In the genomic region with DNA sequence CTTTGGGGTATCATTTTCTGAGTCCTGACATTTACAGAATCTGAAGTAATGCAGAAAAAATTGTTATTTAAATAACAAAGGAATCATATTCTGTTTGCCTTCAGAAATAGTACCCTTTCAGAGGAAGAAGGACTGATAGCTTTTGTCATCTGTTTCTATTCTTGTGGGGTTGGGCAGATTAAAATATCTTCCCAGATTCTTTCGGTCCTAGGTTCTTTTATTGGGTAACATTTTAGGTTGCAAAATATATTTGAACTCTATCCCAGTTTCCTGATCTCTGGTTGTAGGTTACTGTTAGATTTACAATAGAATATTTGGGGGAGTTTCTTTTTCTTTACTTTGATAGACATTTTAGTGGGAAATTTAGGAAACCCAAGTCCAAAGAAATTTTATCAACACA, we compare ENCODE assay signal across 21 cellular contexts.
DNase-seq lines count a peak whose midpoint lies in the region; ATAC-seq, FAIRE-seq and TF ChIP-seq lines count a peak whose summit lies in the region.
"Had no signal": no experiment of that assay in that cellular context is flagged by ENCODE, and none has a peak within 500 bp of the region (broad histone marks: within the 10 kb centered on the region; RNA-seq: fewer than 3 reads in every experiment).

No MANE protein-coding gene starts in this region.

- BruUV-seq in IMR-90 (replicated peaks; lab: Mats Ljungman, UMichigan), result no TSS peak

- no peak overlapping the region for H3T11ph ChIP-seq in H9 (ENCODE audit: low read length)

- peak; percentile 82 for DNase-seq in AG09319 (ENCODE audit: extremely low read depth, low read depth)
- peak; percentile 19 for DNase-seq in IMR-90
- DNase-seq in fibroblast of mammary gland (ENCODE audit: low read depth), result peak; percentile 69
- DNase-seq in gastrocnemius medialis, result no peak
- DNase-seq in NCI-H1105 treated with DMSO at 0.1 percent for 48 hours (lab: John Stamatoyannopoulos, UW), result no peak
- DNase-seq in H9, result no peak
- no peak for DNase-seq in urothelium cell line (ENCODE audit: low spot score)
- DNase-seq: activated naive CD8-positive, alpha-beta T cell treated with anti-CD3 and anti-CD28 coated beads for 36 hours; esophagus squamous epithelium; kidney glomerular epithelial cell; NCI-H187 treated with DMSO at 0.1 percent for 48 hours; NCI-H446; stimulated activated CD4-positive, alpha-beta T cell treated with anti-CD3 and anti-CD28 coated beads, Interleukin-12 subunit alpha, Interleukin-12 subunit beta, amount 100 ng/mL, for 4 hours; T-helper 1 cell; transverse colon; WERI-Rb-1 had no signal

- H3K56ac ChIP-seq in IMR-90 (ENCODE audit: extremely low read depth, insufficient read depth, low read length) (no peak overlapping the region; the same call in 1 of the 2 replicates), H9 (ENCODE audit: insufficient read length, low read depth, low read length) (no peak overlapping the region)

- H3K4ac ChIP-seq in IMR-90 (ENCODE audit: low read depth, low read length), result no peak overlapping the region
- no peak overlapping the region for H3K4ac ChIP-seq in H9 (ENCODE audit: low read depth, low read length)

- peak overlapping the region; percentile 86 for H2BK5ac ChIP-seq in IMR-90 (ENCODE audit: low read depth, low read length, poor library complexity, severe bottlenecking)
- H2BK5ac ChIP-seq in H9 (ENCODE audit: insufficient read length, low read length), result no peak overlapping the region

- in situ Hi-C loops in IMR-90 (cut with MboI; ENCODE audit: low sequenced_read_pairs), result no loop called here
- in situ Hi-C loops in gastrocnemius medialis (cut with MboI; ENCODE audit: low sequenced_read_pairs in 4 of 4), result no loop called here

- H3K4me2 ChIP-seq in IMR-90 (ENCODE audit: low read depth, low read length), result peak overlapping the region; percentile 71; the same call in 1 of the 2 replicates
- no peak overlapping the region for H3K4me2 ChIP-seq in H9 (ENCODE audit: insufficient read depth, insufficient read length, low read length)

- H3K4me3 ChIP-seq in IMR-90 (ENCODE audit: insufficient read depth, low read depth, low read length) (no peak overlapping the region), fibroblast of mammary gland (ENCODE audit: control insufficient read depth, low read depth, low read length) (no peak overlapping the region), gastrocnemius medialis (no peak overlapping the region)
- H3K4me3 ChIP-seq: cardiac muscle cell, esophagus squamous epithelium, prostate gland, transverse colon had no signal

- H2AK9ac ChIP-seq in IMR-90 (replicated peaks; ENCODE audit: low read depth, low read length, poor library complexity), result no peak overlapping the region

- no peaks in the 10 kb centered on the region for H3K23me2 ChIP-seq in H9 (ENCODE audit: insufficient read length, low read depth, low read length, poor library complexity, severe bottlenecking)

- no peaks in the 10 kb centered on the region for H3K4me1 Mint-ChIP-seq in H9
- H3K4me1 Mint-ChIP-seq: activated naive CD8-positive, alpha-beta T cell treated with anti-CD3 and anti-CD28 coated beads for 36 hours had no signal

- H3K27me3 ChIP-seq in IMR-90 (ENCODE audit: control insufficient read depth, insufficient read depth, low read length) (no peaks in the 10 kb centered on the region), gastrocnemius medialis (no peaks in the 10 kb centered on the region), H9 (ENCODE audit: insufficient read depth, low read length) (no peaks in the 10 kb centered on the region)
- H3K27me3 ChIP-seq: cardiac muscle cell, esophagus squamous epithelium, transverse colon had no signal

- no peaks in the 10 kb centered on the region for H3K9me1 ChIP-seq in IMR-90 (ENCODE audit: insufficient read depth, low read length)

- H3K27ac ChIP-seq in IMR-90 (ENCODE audit: insufficient read depth, low read length) (peak overlapping the region; percentile 41; the same call in 1 of the 2 replicates), gastrocnemius medialis (peak overlapping the region; percentile 30 to 68 (median 52)), H9 (ENCODE audit: insufficient read length, low read depth, low read length) (no peak overlapping the region)
- H3K27ac ChIP-seq: cardiac muscle cell, esophagus squamous epithelium, prostate gland, transverse colon, WERI-Rb-1 had no signal

- peak overlapping the region; percentile 67; the same call in 1 of the 2 replicates for H4K5ac ChIP-seq in IMR-90 (ENCODE audit: low read depth, low read length)
- H4K5ac ChIP-seq in H9 (ENCODE audit: insufficient read length, low read depth, low read length), result no peak overlapping the region

- H3K36me3 Mint-ChIP-seq in H9 (ENCODE audit: insufficient read depth in 1 of 3, low read depth in 3 of 3), result no peaks in the 10 kb centered on the region
- H3K36me3 Mint-ChIP-seq: activated naive CD8-positive, alpha-beta T cell treated with anti-CD3 and anti-CD28 coated beads for 36 hours; natural killer cell treated with Interleukin-12 subunit alpha and Interleukin-12 subunit beta and Interleukin-15 and Interleukin-18, amount 100 ng/mL, for 72 hours had no signal

- no peak overlapping the region for H2BK120ac ChIP-seq in IMR-90 (ENCODE audit: low read depth, low read length)
- no peak overlapping the region for H2BK120ac ChIP-seq in H9 (ENCODE audit: low read depth, low read length, poor library complexity, severe bottlenecking)

- CTCF ChIA-PET in IMR-90 (lab: Yijun Ruan, JAX), result no interaction called here

- H3K79me2 ChIP-seq in H9 (ENCODE audit: insufficient read depth, low read length), result no peaks in the 10 kb centered on the region

- H3K36me3 ChIP-seq in IMR-90 (ENCODE audit: control insufficient read depth, insufficient read depth, low read length) (no peaks in the 10 kb centered on the region), gastrocnemius medialis (no peaks in the 10 kb centered on the region)
- H3K36me3 ChIP-seq: cardiac muscle cell, esophagus squamous epithelium, prostate gland, transverse colon, WERI-Rb-1 had no signal

- H3K79me1 ChIP-seq in IMR-90 (ENCODE audit: low read depth in 1 of 2, low read length in 2 of 2), result no peaks in the 10 kb centered on the region
- H3K79me1 ChIP-seq in H9 (ENCODE audit: insufficient read depth, low read depth, low read length, poor library complexity, severe bottlenecking), result no peaks in the 10 kb centered on the region

- POLR2A ChIA-PET in IMR-90 (lab: Charles Lee; ENCODE audit: unreplicated experiment), result no interaction called here

- dilution Hi-C loops in IMR-90 (cut with HindIII; ENCODE audit: low sequenced_read_pairs, unreplicated experiment), result no loop called here

- TF ChIP-seq CTCF in AG09319 (IDR thresholded peaks at IDR 0.05; ENCODE audit: low read depth, low read length), result no peak
- no peak for TF ChIP-seq CTCF in IMR-90 (conservative IDR thresholded peaks at IDR 0.05; ENCODE audit: low read depth, low read length)
- TF ChIP-seq CTCF in fibroblast of mammary gland (conservative IDR thresholded peaks at IDR 0.05; ENCODE audit: control insufficient read depth, insufficient read depth, low read depth, low read length), result no peak
- no peak for TF ChIP-seq CTCF in gastrocnemius medialis (IDR thresholded peaks at IDR 0.05 in 4 of 5, conservative IDR thresholded peaks at IDR 0.05 in 1 of 5)
- TF ChIP-seq CTCF in H9 (conservative IDR thresholded peaks at IDR 0.05), result no peak

- no peak overlapping the region for H3K4me3 Mint-ChIP-seq in H9
- H3K4me3 Mint-ChIP-seq: activated naive CD8-positive, alpha-beta T cell treated with anti-CD3 and anti-CD28 coated beads for 36 hours; natural killer cell treated with Interleukin-12 subunit alpha and Interleukin-12 subunit beta and Interleukin-15 and Interleukin-18, amount 100 ng/mL, for 72 hours had no signal

- H3K9me3 ChIP-seq in IMR-90 (ENCODE audit: control insufficient read depth, insufficient read depth, low read length) (no peaks in the 10 kb centered on the region), gastrocnemius medialis (no peaks in the 10 kb centered on the region), H9 (ENCODE audit: control insufficient read depth, low read depth, low read length) (no peaks in the 10 kb centered on the region)
- H3K9me3 ChIP-seq: esophagus squamous epithelium, prostate gland, transverse colon had no signal

- H2BK20ac ChIP-seq in IMR-90 (ENCODE audit: low read depth, low read length) (no peak overlapping the region), H9 (ENCODE audit: low read depth, low read length, poor library complexity, severe bottlenecking) (no peak overlapping the region)

- no CpG with 5 or more reads among the region's 1 CpG for WGBS in IMR-90 (ENCODE audit: extremely low coverage in 2 of 2, insufficient read length in 1 of 2), 2 experiments
- no CpG with 5 or more reads among the region's 1 CpG for WGBS in H9 (ENCODE audit: extremely low coverage, insufficient read length, low lambda C conversion rate)

- H2BK15ac ChIP-seq in IMR-90 (ENCODE audit: low read depth, low read length) (no peak overlapping the region), H9 (ENCODE audit: low read depth, low read length) (no peak overlapping the region)

- H4K20me1 ChIP-seq in IMR-90 (ENCODE audit: insufficient read depth, low read length) (no peaks in the 10 kb centered on the region), H9 (ENCODE audit: control insufficient read depth, insufficient read depth, insufficient read length) (no peaks in the 10 kb centered on the region)

- intact Hi-C loops in IMR-90 (cut with micrococcal nuclease), result no loop called here
- intact Hi-C loops in gastrocnemius medialis (cut with DNase I; ENCODE audit: low total_unique reads), result no loop called here

- H2BK12ac ChIP-seq in H9 (ENCODE audit: insufficient read length, low read depth, low read length), result no peak overlapping the region

- TF ChIP-seq POLR2A in IMR-90 (IDR thresholded peaks at IDR 0.05; ENCODE audit: low read depth, low read length), result no peak
- TF ChIP-seq POLR2A in gastrocnemius medialis (IDR thresholded peaks at IDR 0.05), result no peak

- H3K14ac ChIP-seq in IMR-90 (replicated peaks; ENCODE audit: low read depth, low read length), result no peak overlapping the region
- no peak overlapping the region for H3K14ac ChIP-seq in H9 (ENCODE audit: insufficient read depth, low read length)

- no peaks in the 10 kb centered on the region; a peak in 1 of 5 replicates for H3K9me3 Mint-ChIP-seq in H9

- peaks cover 4% of the 10 kb centered on the region for H3K4me1 ChIP-seq in IMR-90 (ENCODE audit: control insufficient read depth, insufficient read depth, low read length)
- H3K4me1 ChIP-seq in gastrocnemius medialis, result peaks cover 4 to 20% of the 10 kb centered on the region in 2 donors
- no peaks in the 10 kb centered on the region for H3K4me1 ChIP-seq in H9 (ENCODE audit: insufficient read depth, low read length)
- H3K4me1 ChIP-seq: esophagus squamous epithelium, prostate gland, transverse colon had no signal

- H3K18ac ChIP-seq in IMR-90 (ENCODE audit: low read depth, low read length), result peak overlapping the region; percentile 64; the same call in 1 of the 2 replicates
- no peak overlapping the region for H3K18ac ChIP-seq in H9 (ENCODE audit: insufficient read length, low read depth, low read length)

- H3K27ac Mint-ChIP-seq in H9, result no peak overlapping the region
- H3K27ac Mint-ChIP-seq: activated naive CD8-positive, alpha-beta T cell treated with anti-CD3 and anti-CD28 coated beads for 36 hours; natural killer cell treated with Interleukin-12 subunit alpha and Interleukin-12 subunit beta and Interleukin-15 and Interleukin-18, amount 100 ng/mL, for 72 hours had no signal

- H3K27me3 Mint-ChIP-seq in H9 (ENCODE audit: low read depth), result no peaks in the 10 kb centered on the region
- H3K27me3 Mint-ChIP-seq: natural killer cell treated with Interleukin-12 subunit alpha and Interleukin-12 subunit beta and Interleukin-15 and Interleukin-18, amount 100 ng/mL, for 72 hours had no signal

- no peak overlapping the region; a peak in 1 of 4 replicates for H4K8ac ChIP-seq in IMR-90 (ENCODE audit: low read depth in 2 of 2, low read length in 2 of 2)
- H4K8ac ChIP-seq in H9 (replicated peaks; ENCODE audit: insufficient read length, low read depth, low read length), result no peak overlapping the region

- no peak overlapping the region for H2AFZ ChIP-seq in IMR-90 (replicated peaks; ENCODE audit: low read length, poor library complexity)
- no peak overlapping the region for H2AFZ ChIP-seq in H9 (ENCODE audit: low read length)

- no peak overlapping the region for H4K91ac ChIP-seq in IMR-90 (ENCODE audit: insufficient read depth, low read depth, low read length)
- no peak overlapping the region for H4K91ac ChIP-seq in H9 (ENCODE audit: insufficient read length, low read depth, low read length)

- no peak overlapping the region for H3K9ac ChIP-seq in IMR-90 (ENCODE audit: low read depth, low read length)
- H3K9ac ChIP-seq in H9 (ENCODE audit: extremely low read depth, insufficient read length, low read length), result no peak overlapping the region

- H3K23ac ChIP-seq in IMR-90 (ENCODE audit: low read depth, low read length) (no peak overlapping the region), H9 (ENCODE audit: insufficient read length, low read depth, low read length) (no peak overlapping the region)

- no peak overlapping the region for H2AK5ac ChIP-seq in IMR-90 (ENCODE audit: low read depth, low read length)
- no peak overlapping the region for H2AK5ac ChIP-seq in H9 (ENCODE audit: insufficient read length, low read length)

- ATAC-seq in IMR-90 (ENCODE audit: low read depth) (peak; percentile 67), gastrocnemius medialis (peak; percentile 81 to 89), GM18498 (IDR thresholded peaks at IDR 0.05; ENCODE audit: unreplicated experiment) (no peak)
- ATAC-seq: natural killer cell treated with Interleukin-12 subunit alpha and Interleukin-12 subunit beta and Interleukin-15 and Interleukin-18, amount 100 ng/mL, for 72 hours had no signal

- FAIRE-seq in urothelium cell line (lab: Jason Lieb, UNC), result no peak
- FAIRE-seq: H1 had no signal

- no peak for TF ChIP-seq RAD21 in IMR-90 (IDR thresholded peaks at IDR 0.05; ENCODE audit: low read length)

Comparison
In these comparisons a context has a peak if more than half of its experiments do, and no peak if none do; other contexts are left out.
1. DNase-seq: peak in AG09319 (single experiment), IMR-90 (single experiment) and fibroblast of mammary gland (single experiment); none in gastrocnemius medialis (0 of 2), NCI-H1105 treated with DMSO at 0.1 percent for 48 hours (single experiment), H9 (single experiment) and urothelium cell line (single experiment).